In the genomic region with DNA sequence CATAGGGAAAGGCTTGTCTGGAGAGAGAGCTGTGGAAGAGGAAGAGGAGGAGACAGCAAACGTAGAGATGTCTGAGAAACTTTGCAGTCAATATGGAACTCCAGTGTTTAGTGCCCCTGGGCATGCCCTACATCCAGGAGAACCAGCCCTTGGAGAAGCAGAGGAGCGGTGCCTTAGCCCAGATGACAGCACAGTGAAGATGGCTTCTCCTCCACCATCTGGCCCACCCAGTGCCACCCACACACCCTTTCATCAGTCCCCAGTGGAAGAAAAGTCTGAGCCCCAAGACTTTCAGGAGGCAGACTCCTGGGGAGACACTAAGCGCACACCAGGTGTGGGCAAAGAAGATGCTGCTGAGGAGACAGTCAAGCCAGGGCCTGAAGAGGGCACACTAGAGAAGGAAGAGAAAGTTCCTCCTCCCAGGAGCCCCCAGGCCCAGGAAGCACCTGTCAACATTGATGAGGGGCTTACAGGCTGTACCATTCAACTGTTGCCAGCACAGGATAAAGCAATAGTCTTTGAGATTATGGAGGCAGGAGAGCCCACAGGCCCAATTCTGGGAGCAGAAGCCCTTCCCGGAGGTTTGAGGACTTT, we compare ENCODE assay signal across 19 cellular contexts. TPM values are rescaled to one million over a fixed set of nuclear protein-coding genes. Genes with fewer than 3 reads are reported as not detected.
DNase-seq lines count a peak whose midpoint lies in the region; ATAC-seq and TF ChIP-seq lines count a peak whose summit lies in the region.
"Had no signal": no experiment of that assay in that cellular context is flagged by ENCODE, and none has a peak within 500 bp of the region (broad histone marks: within the 10 kb centered on the region; RNA-seq: fewer than 3 reads in every experiment).

No MANE protein-coding gene starts in this region.

- TF ChIP-seq CTCF in GM13977 (IDR thresholded peaks at IDR 0.05; ENCODE audit: extremely low read depth, insufficient read depth, missing control alignments), result peak; percentile 14
- TF ChIP-seq CTCF in neural crest cell (conservative IDR thresholded peaks at IDR 0.05), result no peak

- H3K4me1 Mint-ChIP-seq in T-helper 17 cell (peaks cover 23% of the 10 kb centered on the region), neural crest cell (peaks cover 13% of the 10 kb centered on the region)

- H3K4me3 Mint-ChIP-seq in T-helper 17 cell, result no peak overlapping the region
- no peak overlapping the region for H3K4me3 Mint-ChIP-seq in neural crest cell

- no peaks in the 10 kb centered on the region for H3K9me3 Mint-ChIP-seq in activated naive CD4-positive, alpha-beta T cell treated with anti-CD3 and anti-CD28 coated beads, Interleukin-2, amount 50 U/mL, for 72 hours
- peaks cover 8% of the 10 kb centered on the region for H3K9me3 Mint-ChIP-seq in neural crest cell
- H3K9me3 Mint-ChIP-seq: CD4-positive, CD25-positive, alpha-beta regulatory T cell had no signal

- H3K9me3 ChIP-seq in T-helper 17 cell (ENCODE audit: control insufficient read depth, low read length, poor library complexity, severe bottlenecking), result no peaks in the 10 kb centered on the region
- H3K9me3 ChIP-seq: A549, Peyer's patch had no signal

- no peak for ATAC-seq in activated naive CD4-positive, alpha-beta T cell treated with anti-CD3 and anti-CD28 coated beads, Interleukin-2, amount 50 U/mL, for 72 hours
- ATAC-seq in T-helper 17 cell, result no peak
- no peak for ATAC-seq in HG03175 (IDR thresholded peaks at IDR 0.05; ENCODE audit: unreplicated experiment)
- no peak for ATAC-seq in HG02981 (IDR thresholded peaks at IDR 0.05; ENCODE audit: unreplicated experiment)
- ATAC-seq: A549, HCT116, K562 had no signal

- in situ Hi-C loops in GM13977 (cut with MboI; ENCODE audit: low pct_unique_long_range_greater_than_20kb, low sequenced_read_pairs, unreplicated experiment), result no loop called here

- no peaks in the 10 kb centered on the region for H3K36me3 Mint-ChIP-seq in activated naive CD4-positive, alpha-beta T cell treated with anti-CD3 and anti-CD28 coated beads, Interleukin-2, amount 50 U/mL, for 72 hours
- H3K36me3 Mint-ChIP-seq in T-helper 17 cell (ENCODE audit: low read depth), result peaks cover 12% of the 10 kb centered on the region
- peaks cover 57% of the 10 kb centered on the region for H3K36me3 Mint-ChIP-seq in neural crest cell (ENCODE audit: low read depth)
- H3K36me3 Mint-ChIP-seq: CD4-positive, CD25-positive, alpha-beta regulatory T cell had no signal

- H3K27me3 Mint-ChIP-seq in T-helper 17 cell (peaks cover 3% of the 10 kb centered on the region), neural crest cell (ENCODE audit: low read depth) (no peaks in the 10 kb centered on the region)

- no peak for DNase-seq in activated naive CD4-positive, alpha-beta T cell treated with anti-CD3 and anti-CD28 coated beads, Interleukin-2, amount 50 U/mL, for 72 hours (ENCODE audit: low spot score in 2 of 2)
- no peak for DNase-seq in activated naive CD4-positive, alpha-beta T cell treated with Interleukin-2 at 50 U/mL for 16 hours
- DNase-seq in GM13977 (ENCODE audit: low spot score) (peak; percentile 9), T-helper 17 cell (no peak), neural crest cell (ENCODE audit: low read depth, low spot score) (no peak), DMS153 (lab: John Stamatoyannopoulos, UW) (no peak)
- DNase-seq: CD4-positive, CD25-positive, alpha-beta regulatory T cell; DMS79 treated with DMSO at 0.1 percent for 48 hours; GF-D8; NCI-H1092 treated with DMSO at 0.1 percent for 48 hours; NCI-H1694 treated with DMSO at 0.1 percent for 48 hours; NCI-H345; Peyer's patch; SHP77 treated with DMSO at 0.1 percent for 48 hours had no signal

- H3K27ac Mint-ChIP-seq in activated naive CD4-positive, alpha-beta T cell treated with anti-CD3 and anti-CD28 coated beads, Interleukin-2, amount 50 U/mL, for 72 hours, result peak overlapping the region; percentile 16 to 47
- H3K27ac Mint-ChIP-seq in T-helper 17 cell, result peak overlapping the region; percentile 82
- peak overlapping the region; percentile 50 for H3K27ac Mint-ChIP-seq in neural crest cell (ENCODE audit: unreplicated experiment)

RNA-seq across cellular contexts. Expression of a gene that starts 6.9 kb away (rescaled TPM):
- total RNA-seq in activated naive CD4-positive, alpha-beta T cell treated with anti-CD3 and anti-CD28 coated beads, Interleukin-2, amount 50 U/mL, for 72 hours, result 1 to 10 TPM in 1 of 2 donors, under 1 TPM in 1; 0.84 to 1.4 TPM
- total RNA-seq in T-helper 17 cell (10 to 100 TPM in 1 of 2 donors, 1 to 10 TPM in 1; 5.3 to 16.0 TPM), neural crest cell (24.3 and 25.2 TPM in 2 replicates)

RNA-seq across cellular contexts. Expression of a gene that starts 31.4 kb away (rescaled TPM):
- 10 to 100 TPM; 24.0 to 35.9 TPM for total RNA-seq in activated naive CD4-positive, alpha-beta T cell treated with anti-CD3 and anti-CD28 coated beads, Interleukin-2, amount 50 U/mL, for 72 hours
- total RNA-seq in T-helper 17 cell (10 to 100 TPM; 48.0 to 51.6 TPM), neural crest cell (99.5 and 103 TPM in 2 replicates)

Comparison
In these comparisons a context has a peak if more than half of its experiments do, and no peak if none do; other contexts are left out.
1. H3K27ac Mint-ChIP-seq: peak in every context shown above with its lines; median percentile 82 in T-helper 17 cell; 50 in neural crest cell; 32 in activated naive CD4-positive, alpha-beta T cell treated with anti-CD3 and anti-CD28 coated beads, Interleukin-2, amount 50 U/mL, for 72 hours.